11 cellular contexts compared by ENCODE assay signal in genomic region chr11:128685383-128686044, GRCh38. TPM values are rescaled to one million over a fixed set of nuclear protein-coding genes. Genes with fewer than 3 reads are reported as not detected.
A peak's percentile ranks its signal among the peaks of the same experiment; 100 is the strongest.
DNase-seq lines count a peak whose midpoint lies in the region; ATAC-seq and TF ChIP-seq lines count a peak whose summit lies in the region.
"Had no signal": no experiment of that assay in that cellular context is flagged by ENCODE, and none has a peak within 500 bp of the region (broad histone marks: within the 10 kb centered on the region; RNA-seq: fewer than 3 reads in every experiment).

No MANE protein-coding gene starts in this region.

- peaks cover 0 to 45% (median 16%) of the 10 kb centered on the region in 7 donors for H3K27me3 ChIP-seq in spleen (replicated peaks in 1 of 7)

- H3K36me3 Mint-ChIP-seq in activated CD8-positive, alpha-beta T cell treated with anti-CD3 and anti-CD28 coated beads, Interleukin-2, amount 10 ng/mL, durations not matched to agents 7 days and 5 days (ENCODE audit: low read depth) = no peaks in the 10 kb centered on the region

- DNase-seq in activated CD4-positive, CD25-positive, alpha-beta regulatory T cell treated with anti-CD3 and anti-CD28 coated beads, Interleukin-2, amount 50 U/mL, for 72 hours = no peak
- no peak for DNase-seq in activated CD8-positive, alpha-beta T cell treated with anti-CD3 and anti-CD28 coated beads, Interleukin-2, amount 10 ng/mL, durations not matched to agents 7 days and 5 days
- DNase-seq in spleen (no peak), D341Med (ENCODE audit: low spot score) (no peak), NCI-H2171 treated with DMSO at 0.1 percent for 48 hours (lab: John Stamatoyannopoulos, UW) (no peak)
- DNase-seq: hypothalamus, Right ventricle myocardium superior, upper lobe of right lung had no signal

- POLR2A ChIA-PET in activated CD8-positive, alpha-beta T cell treated with anti-CD3 and anti-CD28 coated beads, Interleukin-2, amount 10 ng/mL, durations not matched to agents 7 days and 5 days (lab: Charles Lee) = interaction anchor here (1.3 to 1.5 kb wide), 2 partner anchors 8 to 48 kb away, joined by 4 read pairs; partner anchors contain the start of gene FLI1

- no peaks in the 10 kb centered on the region for H3K9me3 Mint-ChIP-seq in activated CD8-positive, alpha-beta T cell treated with anti-CD3 and anti-CD28 coated beads, Interleukin-2, amount 10 ng/mL, durations not matched to agents 7 days and 5 days (ENCODE audit: insufficient read depth)

- peaks cover 26 to 86% (median 55%) of the 10 kb centered on the region in 6 donors for H3K4me1 ChIP-seq in spleen

- H3K4me3 Mint-ChIP-seq in activated CD8-positive, alpha-beta T cell treated with anti-CD3 and anti-CD28 coated beads, Interleukin-2, amount 10 ng/mL, durations not matched to agents 7 days and 5 days = peak overlapping the region; percentile 0

- H3K27me3 Mint-ChIP-seq in activated CD8-positive, alpha-beta T cell treated with anti-CD3 and anti-CD28 coated beads, Interleukin-2, amount 10 ng/mL, durations not matched to agents 7 days and 5 days (ENCODE audit: low read depth) = peaks cover 66% of the 10 kb centered on the region

- H3K27ac Mint-ChIP-seq in activated CD8-positive, alpha-beta T cell treated with anti-CD3 and anti-CD28 coated beads, Interleukin-2, amount 10 ng/mL, durations not matched to agents 7 days and 5 days = no peak overlapping the region

- no peaks in the 10 kb centered on the region for H3K36me3 ChIP-seq in spleen
- H3K36me3 ChIP-seq: upper lobe of right lung had no signal

- intact Hi-C loops in spleen (cut with DNase I; ENCODE audit: low total_unique reads) = no loop called here

- no peaks in the 10 kb centered on the region for H3K9me3 ChIP-seq in spleen
- H3K9me3 ChIP-seq: upper lobe of right lung had no signal

- H3K4me3 ChIP-seq in iPS-11a (ENCODE audit: low read depth, low read length) (peak overlapping the region; percentile 13), spleen (peak overlapping the region; percentile 10 to 68 (median 46))

- ATAC-seq in activated CD4-positive, CD25-positive, alpha-beta regulatory T cell treated with anti-CD3 and anti-CD28 coated beads, Interleukin-2, amount 50 U/mL, for 24 hours = peak; percentile 8 to 12
- ATAC-seq in activated CD8-positive, alpha-beta T cell treated with anti-CD3 and anti-CD28 coated beads, Interleukin-2, amount 10 ng/mL, durations not matched to agents 7 days and 5 days = peak; percentile 24
- no peak for ATAC-seq in GM18907 (IDR thresholded peaks at IDR 0.05; ENCODE audit: unreplicated experiment)

- peaks cover 49% of the 10 kb centered on the region for H3K4me1 Mint-ChIP-seq in activated CD8-positive, alpha-beta T cell treated with anti-CD3 and anti-CD28 coated beads, Interleukin-2, amount 10 ng/mL, durations not matched to agents 7 days and 5 days (ENCODE audit: low read depth)

- peak overlapping the region in 6 of 8 donors; percentile 19 to 67 (median 46) for H3K27ac ChIP-seq in spleen
- H3K27ac ChIP-seq: upper lobe of right lung had no signal

- no peak for TF ChIP-seq POLR2A in spleen (IDR thresholded peaks at IDR 0.05)

- 21 to 25% (median 22%) methylated on average over 22 of the region's 22 CpGs for WGBS in spleen, 5 donors

- no peak for TF ChIP-seq CTCF in spleen (IDR thresholded peaks at IDR 0.05 in 8 of 11, conservative IDR thresholded peaks at IDR 0.05 in 3 of 11)

- CTCF ChIA-PET in activated CD8-positive, alpha-beta T cell treated with anti-CD3 and anti-CD28 coated beads, Interleukin-2, amount 10 ng/mL, durations not matched to agents 7 days and 5 days (lab: Charles Lee) = interaction anchor here (0.8 to 1.9 kb wide), 7 partner anchors 17 to 514 kb away, joined by 3 to 10 read pairs (median 4); no protein-coding TSS in a partner anchor

RNA-seq across cellular contexts. Expression of gene FLI1, which starts 8.4 kb away (rescaled TPM):
- total RNA-seq in activated CD8-positive, alpha-beta T cell treated with anti-CD3 and anti-CD28 coated beads, Interleukin-2, amount 10 ng/mL, durations not matched to agents 7 days and 5 days = 10 to 100 TPM; 83.4 to 93.4 TPM
- total RNA-seq in spleen = 100 to 1,000 TPM; 125 to 270 (median 160) TPM
- 10 to 100 TPM; 45.8 to 74.2 (median 52.5) TPM for polyA plus RNA-seq in spleen
